In genomic region chr10:5888352-5888751, GRCh38 we compare ENCODE assay signal across 8 cellular contexts. TPM values are rescaled to one million over a fixed set of nuclear protein-coding genes. Genes with fewer than 3 reads are reported as not detected.
DNase-seq lines count a peak whose midpoint lies in the region; ATAC-seq and TF ChIP-seq lines count a peak whose summit lies in the region.

No MANE protein-coding gene starts in this region.

- H3K9ac ChIP-seq in HUES64 (ENCODE audit: low read depth, low read length) (peak overlapping the region; percentile 87; the same call in 1 of the 2 replicates), liver (ENCODE audit: low read depth in 1 of 2, low read length in 2 of 2) (peak overlapping the region in 1 of 2 donors; percentile 41)

- peak overlapping the region; percentile 82 for H3K27ac Mint-ChIP-seq in type B pancreatic cell

- peaks cover 51% of the 10 kb centered on the region for H3K36me3 ChIP-seq in HUES64 (ENCODE audit: insufficient read depth, low read length)
- H3K36me3 ChIP-seq in liver (ENCODE audit: control insufficient read depth in 4 of 4, insufficient read depth in 3 of 4, low read depth in 1 of 4, low read length in 3 of 4) = peaks cover 0 to 12% (median 4%) of the 10 kb centered on the region in 4 donors

- H3K9me3 Mint-ChIP-seq in type B pancreatic cell = no peaks in the 10 kb centered on the region

- peaks cover 45% of the 10 kb centered on the region for H3K4me1 Mint-ChIP-seq in type B pancreatic cell (ENCODE audit: unreplicated experiment)

- no peak for ATAC-seq in HG03520 (IDR thresholded peaks at IDR 0.05; ENCODE audit: unreplicated experiment)

- peak overlapping the region; percentile 74 for H3K4me3 ChIP-seq in AG10803 (ENCODE audit: low read length)
- H3K4me3 ChIP-seq in HUES64 (ENCODE audit: low read length) = peak overlapping the region; percentile 79
- peak overlapping the region; percentile 65 to 94 (median 75) for H3K4me3 ChIP-seq in liver (ENCODE audit: low read depth in 1 of 3, low read length in 3 of 3)

- H3K4me1 ChIP-seq in HUES64 (ENCODE audit: insufficient read depth, low read length) (0 out of 2 replicates have a peak, but pooled peaks cover 8% of the 10 kb centered on the region), liver (ENCODE audit: control insufficient read depth in 4 of 4, insufficient read depth in 4 of 4, low read length in 3 of 4) (peaks cover 5 to 44% (median 25%) of the 10 kb centered on the region in 4 donors)

- H3K27me3 Mint-ChIP-seq in type B pancreatic cell = no peaks in the 10 kb centered on the region

- H3K27me3 ChIP-seq in HUES64 (ENCODE audit: insufficient read depth, low read length) = no peaks in the 10 kb centered on the region
- no peaks in the 10 kb centered on the region for H3K27me3 ChIP-seq in liver (ENCODE audit: control insufficient read depth in 4 of 4, insufficient read depth in 4 of 4, low read length in 3 of 4)

- H3K9me3 ChIP-seq in HUES64 (ENCODE audit: insufficient read depth, low read depth, low read length) (no peaks in the 10 kb centered on the region), liver (ENCODE audit: control insufficient read depth in 4 of 4, low read length in 3 of 4) (no peaks in the 10 kb centered on the region)

- TF ChIP-seq RAD21 in liver (IDR thresholded peaks at IDR 0.05) = no peak

- no peak for TF ChIP-seq CTCF in AG10803 (conservative IDR thresholded peaks at IDR 0.05; ENCODE audit: low read length)
- TF ChIP-seq CTCF in liver (IDR thresholded peaks at IDR 0.05; ENCODE audit: low read depth, low read length, missing input control) = no peak
- TF ChIP-seq CTCF in type B pancreatic cell (conservative IDR thresholded peaks at IDR 0.05) = no peak

- 58% methylated on average over 10 of the region's 10 CpGs for WGBS in HUES64
- 32% methylated on average over 10 of the region's 10 CpGs for WGBS in liver

- peak overlapping the region; percentile 93 for H3K4me3 Mint-ChIP-seq in type B pancreatic cell

- H3K36me3 Mint-ChIP-seq in type B pancreatic cell = peaks cover 17% of the 10 kb centered on the region

- H3K27ac ChIP-seq in HUES64 (ENCODE audit: low read depth, low read length) (no peak overlapping the region), liver (ENCODE audit: low read depth in 1 of 2, low read length in 2 of 2) (no peak overlapping the region)

- DNase-seq in AG10803 (ENCODE audit: low read depth) (peak; percentile 54), astrocyte of the hippocampus (ENCODE audit: low read depth, low spot score) (peak; percentile 35), type B pancreatic cell (ENCODE audit: extremely low spot score, unreplicated experiment) (no peak), T-helper 9 cell (no peak), DMS79 (lab: John Stamatoyannopoulos, UW) (no peak)

TF ChIP-seq in liver, 16 proteins besides CTCF, POLR2A, EP300 and RAD21:
- TF ChIP-seq ZBTB33 (IDR thresholded peaks at IDR 0.05) (no peak), JUND (IDR thresholded peaks at IDR 0.05) (no peak), HNF4A (conservative IDR thresholded peaks at IDR 0.05) (no peak), FOXA1 (IDR thresholded peaks at IDR 0.05) (no peak), MAX (IDR thresholded peaks at IDR 0.05) (no peak), FOXA2 (IDR thresholded peaks at IDR 0.05) (no peak), RXRA (IDR thresholded peaks at IDR 0.05) (no peak), YY1 (IDR thresholded peaks at IDR 0.05) (no peak), SP1 (IDR thresholded peaks at IDR 0.05) (no peak), REST (IDR thresholded peaks at IDR 0.05) (no peak), NR2F2 (IDR thresholded peaks at IDR 0.05) (no peak), EGR1 (IDR thresholded peaks at IDR 0.05; ENCODE audit: low read depth in 2 of 2) (no peak), ATF3 (IDR thresholded peaks at IDR 0.05) (no peak), HNF4G (IDR thresholded peaks at IDR 0.05) (no peak)

RNA-seq across cellular contexts. Expression of gene ANKRD16, which starts 1.3 kb away (rescaled TPM):
- 6.0 TPM for polyA plus RNA-seq in HUES64 (2013, experiment 1 of 2)
- 5.0 TPM for polyA plus RNA-seq in HUES64 (2013, experiment 2 of 2)
- total RNA-seq in liver = 1 to 10 TPM; 2.0 to 3.6 TPM
- 1 to 10 TPM; 1.1 to 2.7 TPM for polyA plus RNA-seq in liver
- total RNA-seq in type B pancreatic cell (ENCODE audit: low replicate concordance) = 6.7 and 15.3 TPM in 2 replicates

RNA-seq across cellular contexts. Expression of gene FBH1, which starts 1.7 kb away (rescaled TPM):
- polyA plus RNA-seq in HUES64 (2013, experiment 1 of 2) = 32.8 TPM
- 31.8 TPM for polyA plus RNA-seq in HUES64 (2013, experiment 2 of 2)
- total RNA-seq in liver (10 to 100 TPM; 58.1 to 58.4 TPM), type B pancreatic cell (ENCODE audit: low replicate concordance) (73.0 TPM in 2 replicates)
- polyA plus RNA-seq in liver = 10 to 100 TPM; 19.9 to 38.1 TPM

Comparison
In these comparisons a context has a peak if more than half of its experiments do, and no peak if none do; other contexts are left out.
1. DNase-seq: peak in AG10803 (single experiment) and astrocyte of the hippocampus (single experiment); none in type B pancreatic cell (single experiment), T-helper 9 cell (single experiment) and DMS79 (single experiment).
2. Peak in every context shown above with its lines, with median percentiles within 50 percentile points of each other: H3K4me3 ChIP-seq.